8 cellular contexts compared by ENCODE assay signal in genomic region chr12:63845726-63846125, GRCh38. TPM values are rescaled to one million over a fixed set of nuclear protein-coding genes. Genes with fewer than 3 reads are reported as not detected.
A peak's percentile ranks its signal among the peaks of the same experiment; 100 is the strongest.
DNase-seq lines count a peak whose midpoint lies in the region; TF ChIP-seq lines count a peak whose summit lies in the region.

No MANE protein-coding gene starts in this region.

- H3K4me2 ChIP-seq in Karpas-422 (ENCODE audit: low read depth, low read length, poor library complexity, severe bottlenecking): no peak overlapping the region

- no peaks in the 10 kb centered on the region for H3K36me3 ChIP-seq in colonic mucosa
- H3K36me3 ChIP-seq in muscle layer of colon (ENCODE audit: insufficient read depth, low read length): no peaks in the 10 kb centered on the region
- no peaks in the 10 kb centered on the region for H3K36me3 ChIP-seq in Karpas-422 (ENCODE audit: insufficient read depth, low read length)

- peaks cover 3% of the 10 kb centered on the region for H3K4me1 ChIP-seq in colonic mucosa
- peaks cover 23% of the 10 kb centered on the region for H3K4me1 ChIP-seq in muscle layer of colon (ENCODE audit: insufficient read depth, low read length)
- peaks cover 14% of the 10 kb centered on the region; the same call in 1 of the 2 replicates for H3K4me1 ChIP-seq in Karpas-422 (ENCODE audit: low read length)

- H3K9me2 ChIP-seq in Karpas-422 (replicated peaks; ENCODE audit: insufficient read depth, low read length): no peaks in the 10 kb centered on the region

- TF ChIP-seq CTCF in AG10803 (conservative IDR thresholded peaks at IDR 0.05; ENCODE audit: low read length) (peak; percentile 15), colonic mucosa (IDR thresholded peaks at IDR 0.05) (no peak)

- H3K79me2 ChIP-seq in Karpas-422 (ENCODE audit: low read length): no peaks in the 10 kb centered on the region

- H2AFZ ChIP-seq in Karpas-422 (ENCODE audit: low read length): no peak overlapping the region

- peak overlapping the region; percentile 94 for H3K4me3 ChIP-seq in AG10803 (ENCODE audit: low read length)
- H3K4me3 ChIP-seq in colonic mucosa: peak overlapping the region; percentile 67
- H3K4me3 ChIP-seq in muscle layer of colon (ENCODE audit: low read depth in 1 of 2, low read length in 2 of 2): peak overlapping the region in 1 of 2 donors; percentile 97
- no peak overlapping the region for H3K4me3 ChIP-seq in Karpas-422 (ENCODE audit: low read length)

- H4K20me1 ChIP-seq in Karpas-422 (ENCODE audit: insufficient read depth, low read depth, low read length): no peaks in the 10 kb centered on the region

- H3K9ac ChIP-seq in colonic mucosa (ENCODE audit: low read depth in 2 of 2, low read length in 2 of 2) (peak overlapping the region in 1 of 2 donors; percentile 63), muscle layer of colon (ENCODE audit: low read length) (peak overlapping the region; percentile 2), Karpas-422 (ENCODE audit: low read length) (no peak overlapping the region)

- intact Hi-C loops in colonic mucosa (cut with DNase I): loop anchor here (10.0 kb wide), 2 partner anchors 89 to 239 kb away; no protein-coding TSS in a partner anchor

- no peaks in the 10 kb centered on the region for H3K9me3 ChIP-seq in colonic mucosa
- H3K9me3 ChIP-seq in muscle layer of colon (ENCODE audit: low read length): no peaks in the 10 kb centered on the region
- no peaks in the 10 kb centered on the region for H3K9me3 ChIP-seq in Karpas-422 (ENCODE audit: low read length)

- DNase-seq in AG10803 (ENCODE audit: low read depth): peak; percentile 59
- peak; percentile 73 for DNase-seq in M059J (ENCODE audit: low read depth)
- DNase-seq in colonic mucosa: peak; percentile 52
- DNase-seq in stimulated activated CD4-positive, alpha-beta T cell treated with anti-CD3 and anti-CD28 coated beads, Interleukin-4, amount 100 ng/mL, for 24 hours: no peak
- no peak for DNase-seq in Karpas-422
- no peak for DNase-seq in globus pallidus (ENCODE audit: low spot score)
- no peak for DNase-seq in ecto neural progenitor cell (ENCODE audit: low spot score)

- H3K27me3 ChIP-seq in colonic mucosa (no peaks in the 10 kb centered on the region), muscle layer of colon (ENCODE audit: control insufficient read depth in 1 of 2, insufficient read depth in 2 of 2, low read length in 2 of 2) (no peaks in the 10 kb centered on the region), Karpas-422 (ENCODE audit: low read length) (no peaks in the 10 kb centered on the region)

- peak overlapping the region; percentile 22 for H3K27ac ChIP-seq in colonic mucosa
- H3K27ac ChIP-seq in muscle layer of colon (ENCODE audit: low read depth, low read length): no peak overlapping the region
- H3K27ac ChIP-seq in Karpas-422 (ENCODE audit: low read length): no peak overlapping the region

RNA-seq across cellular contexts. Expression of gene SRGAP1, which starts 1.2 kb away (rescaled TPM):
- total RNA-seq in M059J (2014; rRNA removed; shearing (Covaris generic)): 3.0 and 4.5 TPM in 2 replicates
- 1 to 10 TPM; 8.7 to 9.8 TPM for total RNA-seq in colonic mucosa
- total RNA-seq in Karpas-422 (2014; rRNA removed; shearing (Covaris generic); ENCODE audit: low replicate concordance): 0.14 TPM in 1 of 2 replicates, not detected in the other

Comparison
In these comparisons a context has a peak if more than half of its experiments do, and no peak if none do; other contexts are left out.
1. DNase-seq: peak in AG10803 (single experiment), M059J (single experiment) and colonic mucosa (single experiment); none in stimulated activated CD4-positive, alpha-beta T cell treated with anti-CD3 and anti-CD28 coated beads, Interleukin-4, amount 100 ng/mL, for 24 hours (single experiment), Karpas-422 (single experiment), globus pallidus (single experiment) and ecto neural progenitor cell (single experiment).